ENCODE assay signal across 10 cellular contexts in the genomic region with DNA sequence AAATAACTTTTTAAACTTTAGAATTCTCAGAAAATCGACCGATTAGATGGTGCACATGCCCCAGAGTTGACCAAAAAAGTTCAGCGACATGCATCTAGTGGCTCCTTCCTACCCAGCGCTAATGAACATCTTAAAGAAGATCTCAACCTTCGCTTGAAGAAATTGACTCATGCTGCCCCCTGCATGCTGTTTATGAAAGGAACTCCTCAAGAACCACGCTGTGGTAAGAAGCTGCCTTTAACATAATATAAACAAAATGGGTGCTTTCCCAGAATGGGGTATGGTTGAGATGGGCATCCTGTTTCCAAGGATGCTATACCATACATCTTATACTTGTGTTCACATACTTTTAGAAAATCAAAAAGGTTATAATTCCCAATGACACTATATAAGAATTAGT. TPM values are rescaled to one million over a fixed set of nuclear protein-coding genes. Genes with fewer than 3 reads are reported as not detected.
A peak's percentile ranks its signal among the peaks of the same experiment; 100 is the strongest.
DNase-seq lines count a peak whose midpoint lies in the region; ATAC-seq and TF ChIP-seq lines count a peak whose summit lies in the region.
"Had no signal": no experiment of that assay in that cellular context is flagged by ENCODE, and none has a peak within 500 bp of the region (broad histone marks: within the 10 kb centered on the region; RNA-seq: fewer than 3 reads in every experiment).

No MANE protein-coding gene starts in this region.

- H3K4me1 ChIP-seq in OCI-LY7 (ENCODE audit: insufficient read depth, low read length, poor library complexity, severe bottlenecking) = peaks cover 27% of the 10 kb centered on the region

- H2AFZ ChIP-seq in OCI-LY7 (ENCODE audit: low read length) = no peak overlapping the region
- H2AFZ ChIP-seq: GM23248 had no signal

- DNase-seq in GM10266 (ENCODE audit: extremely low spot score) = no peak
- peak; percentile 26 for DNase-seq in OCI-LY7 (ENCODE audit: low spot score)
- DNase-seq in memory B cell (ENCODE audit: low spot score in 2 of 2) = no peak
- DNase-seq in cortex of kidney (lab: John Stamatoyannopoulos, UW) = no peak
- no peak for DNase-seq in AML-193 (lab: John Stamatoyannopoulos, UW)
- DNase-seq: GM23248, NCI-H524 treated with DMSO at 0.1 percent for 48 hours had no signal

- no peaks in the 10 kb centered on the region for H3K9me2 ChIP-seq in OCI-LY7 (ENCODE audit: insufficient read depth, low read length)

- no peak overlapping the region for H3K4me3 ChIP-seq in OCI-LY7 (ENCODE audit: low read depth, low read length, poor library complexity, severe bottlenecking)
- H3K4me3 ChIP-seq: GM23248 had no signal

- peaks cover 12% of the 10 kb centered on the region for H3K4me1 Mint-ChIP-seq in memory B cell

- intact Hi-C loops in OCI-LY7 (cut with micrococcal nuclease; ENCODE audit: unreplicated experiment) = no loop called here

- CTCF ChIA-PET in OCI-LY7 (lab: Charles Lee; ENCODE audit: unreplicated experiment) = no interaction called here

- POLR2A ChIA-PET in OCI-LY7 (lab: Charles Lee) = no interaction called here

- H3K36me3 Mint-ChIP-seq in memory B cell = peaks cover 9% of the 10 kb centered on the region

- no peaks in the 10 kb centered on the region for H3K9me3 ChIP-seq in OCI-LY7 (ENCODE audit: low read length)

- H3K79me2 ChIP-seq in OCI-LY7 (ENCODE audit: insufficient read depth, low read depth, low read length) = peaks cover 41% of the 10 kb centered on the region

- no peaks in the 10 kb centered on the region for H3K27me3 Mint-ChIP-seq in memory B cell

- peak; percentile 74 for ATAC-seq in GM21423 (IDR thresholded peaks at IDR 0.05; ENCODE audit: unreplicated experiment)
- ATAC-seq in memory B cell (ENCODE audit: low read depth) = peak; percentile 55
- no peak for ATAC-seq in GM19455 (IDR thresholded peaks at IDR 0.05; ENCODE audit: unreplicated experiment)
- ATAC-seq: HepG2 had no signal

- BruUV-seq in OCI-LY7 (replicated peaks; lab: Mats Ljungman, UMichigan) = no TSS peak

- no peak overlapping the region for H3K27ac Mint-ChIP-seq in memory B cell

- peaks cover 82% of the 10 kb centered on the region for H3K36me3 ChIP-seq in OCI-LY7 (ENCODE audit: insufficient read depth, low read length)

- H4K20me1 ChIP-seq in OCI-LY7 (ENCODE audit: insufficient read depth, low read length) = peaks cover 17% of the 10 kb centered on the region

- H3K4me2 ChIP-seq in OCI-LY7 (ENCODE audit: low read length) = no peak overlapping the region

- peak; percentile 26 for TF ChIP-seq CTCF in GM10266 (IDR thresholded peaks at IDR 0.05; ENCODE audit: control insufficient read depth, insufficient read depth, low read depth, missing control alignments)
- TF ChIP-seq CTCF in OCI-LY7 (conservative IDR thresholded peaks at IDR 0.05; ENCODE audit: low read length) = peak; percentile 60

- no peak overlapping the region for H3K27ac ChIP-seq in OCI-LY7 (ENCODE audit: low read depth, low read length, poor library complexity, severe bottlenecking)
- H3K27ac ChIP-seq: GM23248 had no signal

- H3K9me3 Mint-ChIP-seq in memory B cell = no peaks in the 10 kb centered on the region

- no peak overlapping the region for H3K4me3 Mint-ChIP-seq in memory B cell

RNA-seq across cellular contexts. Expression of a gene that starts 24.6 kb away (rescaled TPM):
- 60.4 and 83.2 TPM in 2 replicates for total RNA-seq in OCI-LY7 (2014; rRNA removed; shearing (Covaris generic))
- total RNA-seq in OCI-LY7 (2022) = 110 and 117 TPM in 2 replicates

RNA-seq across cellular contexts. Expression of a gene that starts 50.1 kb away (rescaled TPM):
- 0.64 and 0.88 TPM in 2 replicates for total RNA-seq in OCI-LY7 (2014; rRNA removed; shearing (Covaris generic))
- 6.1 and 6.4 TPM in 2 replicates for total RNA-seq in OCI-LY7 (2022)
